Comparison of ENCODE assay signal across 1 cellular context in the genomic region with DNA sequence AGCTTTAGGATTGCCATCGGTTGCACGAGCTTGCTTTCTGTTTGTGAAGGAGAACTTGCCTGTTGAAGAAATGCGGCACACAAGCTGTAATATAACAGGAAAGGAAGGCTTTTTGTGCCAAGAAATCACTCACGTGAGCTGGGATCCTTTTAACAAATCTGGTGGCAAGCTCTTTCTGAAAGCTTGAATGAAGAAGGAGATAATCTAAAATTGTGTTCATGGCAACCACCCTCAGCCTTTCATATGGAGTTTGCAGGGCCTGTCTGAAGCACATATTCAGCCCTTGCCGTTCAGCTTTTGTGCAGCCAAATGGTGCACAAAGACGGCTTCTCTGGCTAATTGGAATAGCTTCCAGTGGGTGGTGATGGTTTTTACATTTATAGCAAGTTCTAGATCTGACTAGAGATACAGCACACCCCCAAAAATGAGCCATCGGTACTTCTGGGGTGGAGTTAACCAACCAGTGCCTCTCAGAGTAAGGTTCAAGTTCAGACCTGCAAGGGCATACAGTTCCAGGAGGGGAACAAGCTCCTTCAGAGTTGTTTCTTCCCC.
TF ChIP-seq lines count a peak whose summit lies in the region.

No MANE protein-coding gene starts in this region.

TF ChIP-seq in WTC11, 78 proteins besides CTCF, POLR2A, EP300 and RAD21 (continued from another document):
- TF ChIP-seq, protein P1, sequence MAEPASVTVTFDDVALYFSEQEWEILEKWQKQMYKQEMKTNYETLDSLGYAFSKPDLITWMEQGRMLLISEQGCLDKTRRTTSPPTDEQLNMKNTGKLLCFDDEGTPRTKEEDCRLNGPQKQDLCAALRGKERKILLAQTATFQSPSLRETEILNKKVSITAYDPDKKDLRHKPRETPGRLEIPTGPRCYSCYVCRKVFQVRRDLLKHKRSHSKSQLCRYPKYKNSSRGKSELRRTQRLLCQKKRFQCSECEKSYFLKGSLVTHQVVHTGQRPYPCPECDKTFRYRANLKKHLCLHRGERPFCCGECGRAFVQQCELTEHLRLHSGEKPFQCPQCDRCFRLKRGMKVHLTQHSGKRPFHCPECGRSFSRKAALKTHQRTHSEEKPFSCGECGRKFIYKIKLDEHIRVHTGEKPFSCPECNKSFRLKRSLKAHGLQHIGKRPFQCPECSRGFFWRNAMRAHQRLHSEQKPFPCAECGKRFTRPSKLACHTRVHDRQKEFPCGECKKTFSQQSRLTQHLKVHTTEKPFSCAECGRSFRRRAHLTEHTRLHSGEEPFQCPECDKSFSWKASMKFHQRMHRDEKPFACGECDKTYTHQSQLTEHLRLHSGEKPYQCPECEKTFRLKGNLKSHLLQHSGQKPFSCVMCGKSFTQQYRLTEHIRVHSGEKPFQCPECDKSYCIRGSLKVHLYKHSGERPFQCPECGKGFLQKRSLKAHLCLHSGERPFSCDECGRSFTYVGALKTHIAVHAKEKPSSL (CRISPR knock-in tag; conservative IDR thresholded peaks at IDR 0.05) = no peak
- TF ChIP-seq EMX1 (CRISPR knock-in tag; IDR thresholded peaks at IDR 0.05) (no peak), CREM (CRISPR knock-in tag; IDR thresholded peaks at IDR 0.05) (no peak), TCF7 (CRISPR knock-in tag; IDR thresholded peaks at IDR 0.05; ENCODE audit: low read depth) (no peak), ATF6 (CRISPR knock-in tag; IDR thresholded peaks at IDR 0.05) (no peak)
- TF ChIP-seq, protein P2, sequence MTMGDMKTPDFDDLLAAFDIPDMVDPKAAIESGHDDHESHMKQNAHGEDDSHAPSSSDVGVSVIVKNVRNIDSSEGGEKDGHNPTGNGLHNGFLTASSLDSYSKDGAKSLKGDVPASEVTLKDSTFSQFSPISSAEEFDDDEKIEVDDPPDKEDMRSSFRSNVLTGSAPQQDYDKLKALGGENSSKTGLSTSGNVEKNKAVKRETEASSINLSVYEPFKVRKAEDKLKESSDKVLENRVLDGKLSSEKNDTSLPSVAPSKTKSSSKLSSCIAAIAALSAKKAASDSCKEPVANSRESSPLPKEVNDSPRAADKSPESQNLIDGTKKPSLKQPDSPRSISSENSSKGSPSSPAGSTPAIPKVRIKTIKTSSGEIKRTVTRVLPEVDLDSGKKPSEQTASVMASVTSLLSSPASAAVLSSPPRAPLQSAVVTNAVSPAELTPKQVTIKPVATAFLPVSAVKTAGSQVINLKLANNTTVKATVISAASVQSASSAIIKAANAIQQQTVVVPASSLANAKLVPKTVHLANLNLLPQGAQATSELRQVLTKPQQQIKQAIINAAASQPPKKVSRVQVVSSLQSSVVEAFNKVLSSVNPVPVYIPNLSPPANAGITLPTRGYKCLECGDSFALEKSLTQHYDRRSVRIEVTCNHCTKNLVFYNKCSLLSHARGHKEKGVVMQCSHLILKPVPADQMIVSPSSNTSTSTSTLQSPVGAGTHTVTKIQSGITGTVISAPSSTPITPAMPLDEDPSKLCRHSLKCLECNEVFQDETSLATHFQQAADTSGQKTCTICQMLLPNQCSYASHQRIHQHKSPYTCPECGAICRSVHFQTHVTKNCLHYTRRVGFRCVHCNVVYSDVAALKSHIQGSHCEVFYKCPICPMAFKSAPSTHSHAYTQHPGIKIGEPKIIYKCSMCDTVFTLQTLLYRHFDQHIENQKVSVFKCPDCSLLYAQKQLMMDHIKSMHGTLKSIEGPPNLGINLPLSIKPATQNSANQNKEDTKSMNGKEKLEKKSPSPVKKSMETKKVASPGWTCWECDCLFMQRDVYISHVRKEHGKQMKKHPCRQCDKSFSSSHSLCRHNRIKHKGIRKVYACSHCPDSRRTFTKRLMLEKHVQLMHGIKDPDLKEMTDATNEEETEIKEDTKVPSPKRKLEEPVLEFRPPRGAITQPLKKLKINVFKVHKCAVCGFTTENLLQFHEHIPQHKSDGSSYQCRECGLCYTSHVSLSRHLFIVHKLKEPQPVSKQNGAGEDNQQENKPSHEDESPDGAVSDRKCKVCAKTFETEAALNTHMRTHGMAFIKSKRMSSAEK (CRISPR knock-in tag; IDR thresholded peaks at IDR 0.05; ENCODE audit: borderline replicate concordance) = no peak
TF ChIP-seq in WTC11: peak in this region for 0.
